9 cellular contexts compared by ENCODE assay signal in genomic region chr15:100437261-100437660, GRCh38.
"Had no signal": no experiment of that assay in that cellular context is flagged by ENCODE, and none has a peak within 500 bp of the region (broad histone marks: within the 10 kb centered on the region; RNA-seq: fewer than 3 reads in every experiment).

No MANE protein-coding gene starts in this region.

- H3K4me1 ChIP-seq: HAP-1 had no signal

- H3K27ac Mint-ChIP-seq: GM23338, H9, HFFc6 had no signal

- H3K36me3 ChIP-seq: HAP-1 had no signal

- H3K4me3 ChIP-seq: GM23248, GM23338, HAP-1 had no signal

- H3K4me2 ChIP-seq: GM23338 had no signal

- DNase-seq: GM23248, GOT3, H7, H9, HCEC 1CT, HFFc6 had no signal

- H3K9me3 ChIP-seq: HAP-1 had no signal

- H2AFZ ChIP-seq: GM23248, GM23338 had no signal

- H3K4me3 Mint-ChIP-seq: GM23338, H9, HFFc6 had no signal

- H3K27ac ChIP-seq: GM23248 had no signal

- H3K9ac ChIP-seq: GM23248 had no signal

- ATAC-seq: GM23338, HCT116 had no signal
